ENCODE assay signal across 30 cellular contexts in genomic region chr22:45891471-45891995, GRCh38.
A peak's percentile ranks its signal among the peaks of the same experiment; 100 is the strongest.
DNase-seq lines count a peak whose midpoint lies in the region.
"Had no signal": no experiment of that assay in that cellular context is flagged by ENCODE, and none has a peak within 500 bp of the region (broad histone marks: within the 10 kb centered on the region; RNA-seq: fewer than 3 reads in every experiment).

No MANE protein-coding gene starts in this region.

- H3K4me3 ChIP-seq in BLaER1 treated with 17β-estradiol and CSF1 and Interleukin-3, amounts not matched to agents 10 nM and 100 nM = no peak overlapping the region
- H3K4me3 ChIP-seq: body of pancreas, esophagus squamous epithelium, SK-N-MC, testis had no signal

- H3K9me3 ChIP-seq in BLaER1 treated with 17β-estradiol and CSF1 and Interleukin-3, amounts not matched to agents 10 nM and 100 nM (replicated peaks in 1 of 11) = no peaks in the 10 kb centered on the region
- H3K9me3 ChIP-seq: body of pancreas, esophagus squamous epithelium, testis had no signal

- peak overlapping the region in 10 of 11 experiments; percentile 37 to 86 (median 72); a peak in 20 of 22 replicates for H3K4me2 ChIP-seq in BLaER1 treated with 17β-estradiol and CSF1 and Interleukin-3, amounts not matched to agents 10 nM and 100 nM

- H4K20me1 ChIP-seq in BLaER1 treated with 17β-estradiol and CSF1 and Interleukin-3, amounts not matched to agents 10 nM and 100 nM = peaks cover 0 to 61% (median 11%) of the 10 kb centered on the region in 11 experiments; a peak in 15 of 22 replicates

- DNase-seq in NOMO-1 (lab: John Stamatoyannopoulos, UW; ENCODE audit: unreplicated experiment in 2 of 2) (peak; percentile 55 to 63), cardiac septum (ENCODE audit: low spot score) (peak; percentile 63), posterior vena cava (ENCODE audit: low spot score) (peak; percentile 74), HuH-7.5 (ENCODE audit: low spot score) (no peak)
- DNase-seq in activated CD4-positive, alpha-beta T cell treated with anti-CD3 and anti-CD28 coated beads for 48 hours = no peak
- DNase-seq in effector CD4-positive, alpha-beta T cell = no peak
- DNase-seq: activated CD4-positive, alpha-beta memory T cell treated with anti-CD3 and anti-CD28 coated beads, Interleukin-2, amount 10 ng/mL, durations not matched to agents 7 days and 5 days; activated CD4-positive, alpha-beta T cell treated with anti-CD3 and anti-CD28 coated beads for 1 hour; activated CD8-positive, alpha-beta memory T cell treated with anti-CD3 and anti-CD28 coated beads, Interleukin-2, amount 50 U/mL, for 4 hours; activated naive CD4-positive, alpha-beta T cell treated with anti-CD3 and anti-CD28 coated beads for 36 hours; body of pancreas; dermis blood vessel endothelial cell; DMS 273 treated with DMSO at 0.1 percent for 48 hours; esophagus squamous epithelium; foreskin keratinocyte; head of caudate nucleus; islet precursor cell; Karpas-422; NCI-H1417 treated with DMSO at 0.1 percent for 48 hours; NCI-H2081 treated with DMSO at 0.1 percent for 48 hours; NCI-H345; NCI-H82; occipital lobe; RPMI8226; small intestine; stimulated activated CD4-positive, alpha-beta T cell treated with anti-CD3 and anti-CD28 coated beads, Interleukin-1b, Interleukin-23, amount 100 ng/mL, for 48 hours; stimulated activated naive CD4-positive, alpha-beta T cell treated with Interleukin-2 at 50 U/mL for 16 hours; testis had no signal

- no peaks in the 10 kb centered on the region for H3K36me3 ChIP-seq in BLaER1 treated with 17β-estradiol and CSF1 and Interleukin-3, amounts not matched to agents 10 nM and 100 nM
- H3K36me3 ChIP-seq: esophagus squamous epithelium had no signal

- no peak overlapping the region for H3K27ac ChIP-seq in BLaER1 treated with 17β-estradiol and CSF1 and Interleukin-3, amounts not matched to agents 10 nM and 100 nM
- H3K27ac ChIP-seq: body of pancreas, foreskin keratinocyte, SK-N-MC, testis had no signal

- H3K9ac ChIP-seq in BLaER1 treated with 17β-estradiol and CSF1 and Interleukin-3, amounts not matched to agents 10 nM and 100 nM = no peak overlapping the region

- peaks cover 28 to 68% (median 46%) of the 10 kb centered on the region in 11 experiments for H3K27me3 ChIP-seq in BLaER1 treated with 17β-estradiol and CSF1 and Interleukin-3, amounts not matched to agents 10 nM and 100 nM
- H3K27me3 ChIP-seq: body of pancreas, testis had no signal

- peaks cover 12 to 35% (median 28%) of the 10 kb centered on the region in 10 experiments for H3K4me1 ChIP-seq in BLaER1 treated with 17β-estradiol and CSF1 and Interleukin-3, amounts not matched to agents 10 nM and 100 nM
- H3K4me1 ChIP-seq: testis had no signal

- intact Hi-C loops in cardiac septum (cut with DNase I) = no loop called here
- intact Hi-C loops in posterior vena cava (cut with DNase I) = no loop called here

Comparison
In these comparisons a context has a peak if more than half of its experiments do, and no peak if none do; other contexts are left out.
1. DNase-seq: peak in NOMO-1 (2 of 2), cardiac septum (single experiment) and posterior vena cava (single experiment); none in HuH-7.5 (single experiment), activated CD4-positive, alpha-beta T cell treated with anti-CD3 and anti-CD28 coated beads for 48 hours (single experiment) and effector CD4-positive, alpha-beta T cell (single experiment).